ENCODE assay signal across 1 cellular context in genomic region chr18:77478619-77479018, GRCh38.
TF ChIP-seq lines count a peak whose summit lies in the region.

No MANE protein-coding gene starts in this region.

TF ChIP-seq in K562, 482 proteins besides CTCF, POLR2A, EP300 and RAD21 (continued from another document):
- TF ChIP-seq FOXP4 (CRISPR knock-in tag; IDR thresholded peaks at IDR 0.05; ENCODE audit: borderline replicate concordance), result no peak
TF ChIP-seq in K562: peak in this region for 0.
